In the genomic region with DNA sequence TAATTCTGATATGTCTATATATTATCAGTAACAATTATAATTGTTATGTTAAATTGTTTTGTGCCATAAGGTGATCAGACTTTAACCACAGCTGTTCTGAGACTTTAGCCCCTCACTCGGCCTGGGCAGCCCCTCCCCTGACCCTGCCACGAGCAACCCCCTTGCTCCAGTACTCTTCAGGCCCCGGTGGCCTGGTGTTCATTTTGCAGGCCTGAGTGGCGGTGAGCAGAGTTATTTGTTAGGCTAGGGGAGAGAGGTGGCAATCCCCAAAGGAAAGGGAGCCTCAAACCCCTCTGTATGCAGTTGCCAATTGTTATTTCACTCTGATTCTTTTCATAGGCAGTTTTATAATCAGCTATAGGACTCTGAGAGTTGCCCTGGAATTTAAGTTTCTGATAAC, we compare ENCODE assay signal across 29 cellular contexts. TPM values are rescaled to one million over a fixed set of nuclear protein-coding genes. Genes with fewer than 3 reads are reported as not detected.
"Had no signal": no experiment of that assay in that cellular context is flagged by ENCODE, and none has a peak within 500 bp of the region (broad histone marks: within the 10 kb centered on the region; RNA-seq: fewer than 3 reads in every experiment).

No MANE protein-coding gene starts in this region.

- H3K36me3 Mint-ChIP-seq: natural killer cell treated with Interleukin-12 subunit alpha and Interleukin-12 subunit beta and Interleukin-15 and Interleukin-18, amount 100 ng/mL, for 72 hours; stimulated activated memory B cell treated with anti-CD40 and anti-IgM and Interleukin-4, amounts not matched to agents 10 μg/mL and 1 μg/mL and 100 μg/mL, for 72 hours had no signal

- H3K9me3 Mint-ChIP-seq: natural killer cell treated with Interleukin-12 subunit alpha and Interleukin-12 subunit beta and Interleukin-15 and Interleukin-18, amount 100 ng/mL, for 72 hours; stimulated activated memory B cell treated with anti-CD40 and anti-IgM and Interleukin-4, amounts not matched to agents 10 μg/mL and 1 μg/mL and 100 μg/mL, for 72 hours; stimulated activated naive CD8-positive, alpha-beta T cell treated with anti-CD3 and anti-CD28 coated beads, Interleukin-15, Interleukin-2, amounts not matched to agents 100 ng/mL and 50 ng/mL, for 24 hours had no signal

- DNase-seq: dorsolateral prefrontal cortex; effector CD4-positive, alpha-beta T cell; esophagus squamous epithelium; foreskin melanocyte; glutamatergic neuron; heart right ventricle; hippocampal formation; left cardiac atrium; left ventricle myocardium inferior; lower lobe of right lung; pancreas; spleen; stimulated activated CD4-positive, alpha-beta T cell treated with anti-CD3 and anti-CD28 coated beads, Interleukin-4, amount 100 ng/mL, for 4 hours; upper lobe of right lung; uterus had no signal

- H3K9me3 ChIP-seq: esophagus squamous epithelium, left ventricle myocardium inferior, lower lobe of right lung, neutrophil, pancreas, right atrium auricular region, thoracic aorta, upper lobe of right lung, uterus had no signal

- H3K27me3 ChIP-seq: esophagus squamous epithelium, neutrophil, pancreas, right atrium auricular region, spleen, tibial nerve, upper lobe of right lung, uterus had no signal

- H3K27ac ChIP-seq: dorsolateral prefrontal cortex, esophagus squamous epithelium, heart right ventricle, left ventricle myocardium inferior, lower lobe of right lung, neutrophil, pancreas, right atrium auricular region, skin epidermis, thoracic aorta, tibial nerve, upper lobe of right lung, uterus had no signal

- H3K4me3 ChIP-seq: dorsolateral prefrontal cortex, esophagus squamous epithelium, heart right ventricle, left ventricle myocardium inferior, lower lobe of right lung, pancreas, right atrium auricular region, skin epidermis, spleen, thoracic aorta, tibial nerve, upper lobe of right lung, uterus had no signal

- H3K27me3 Mint-ChIP-seq: progenitor cell of endocrine pancreas; stimulated activated memory B cell treated with anti-CD40 and anti-IgM and Interleukin-4, amounts not matched to agents 10 μg/mL and 1 μg/mL and 100 μg/mL, for 72 hours; stimulated activated naive CD8-positive, alpha-beta T cell treated with anti-CD3 and anti-CD28 coated beads, Interleukin-15, Interleukin-2, amounts not matched to agents 100 ng/mL and 50 ng/mL, for 24 hours had no signal

- H3K4me3 Mint-ChIP-seq: natural killer cell treated with Interleukin-12 subunit alpha and Interleukin-12 subunit beta and Interleukin-15 and Interleukin-18, amount 100 ng/mL, for 72 hours; neural crest cell; stimulated activated memory B cell treated with anti-CD40 and anti-IgM and Interleukin-4, amounts not matched to agents 10 μg/mL and 1 μg/mL and 100 μg/mL, for 72 hours; stimulated activated naive CD8-positive, alpha-beta T cell treated with anti-CD3 and anti-CD28 coated beads, Interleukin-15, Interleukin-2, amounts not matched to agents 100 ng/mL and 50 ng/mL, for 24 hours had no signal

- ATAC-seq: heart right ventricle; left cardiac atrium; lower lobe of right lung; natural killer cell treated with Interleukin-12 subunit alpha and Interleukin-12 subunit beta and Interleukin-15 and Interleukin-18, amount 100 ng/mL, for 72 hours; pancreas; stimulated activated memory B cell treated with anti-CD40 and anti-IgM and Interleukin-4, amounts not matched to agents 10 μg/mL and 1 μg/mL and 100 μg/mL, for 72 hours; upper lobe of right lung had no signal

- H3K4me1 Mint-ChIP-seq: neural crest cell had no signal

- H3K4me1 ChIP-seq: esophagus squamous epithelium, heart right ventricle, left ventricle myocardium inferior, lower lobe of right lung, pancreas, right atrium auricular region, tibial nerve, upper lobe of right lung, uterus had no signal

- H3K27ac Mint-ChIP-seq: natural killer cell treated with Interleukin-12 subunit alpha and Interleukin-12 subunit beta and Interleukin-15 and Interleukin-18, amount 100 ng/mL, for 72 hours; progenitor cell of endocrine pancreas; stimulated activated memory B cell treated with anti-CD40 and anti-IgM and Interleukin-4, amounts not matched to agents 10 μg/mL and 1 μg/mL and 100 μg/mL, for 72 hours; stimulated activated naive CD8-positive, alpha-beta T cell treated with anti-CD3 and anti-CD28 coated beads, Interleukin-15, Interleukin-2, amounts not matched to agents 100 ng/mL and 50 ng/mL, for 24 hours had no signal

- H3K36me3 ChIP-seq: esophagus squamous epithelium, heart right ventricle, left ventricle myocardium inferior, lower lobe of right lung, neutrophil, pancreas, right atrium auricular region, spleen, thoracic aorta, tibial nerve, upper lobe of right lung, uterus had no signal

RNA-seq across cellular contexts. Expression of gene AKR1D1, which starts 51.5 kb away (rescaled TPM):
- total RNA-seq: cerebellum; dorsolateral prefrontal cortex; epithelial cell of proximal tubule; esophagus squamous epithelium; heart right ventricle; left cardiac atrium; left ventricle myocardium inferior; lower lobe of right lung; mononuclear cell; natural killer cell treated with Interleukin-12 subunit alpha and Interleukin-12 subunit beta and Interleukin-15 and Interleukin-18, amount 100 ng/mL, for 72 hours; neural crest cell; omental fat pad; right atrium auricular region; thoracic aorta; tibial nerve; upper lobe of right lung; uterus had no signal
- polyA plus RNA-seq: heart right ventricle, spleen had no signal
